ENCODE assay signal across 8 cellular contexts in the genomic region with DNA sequence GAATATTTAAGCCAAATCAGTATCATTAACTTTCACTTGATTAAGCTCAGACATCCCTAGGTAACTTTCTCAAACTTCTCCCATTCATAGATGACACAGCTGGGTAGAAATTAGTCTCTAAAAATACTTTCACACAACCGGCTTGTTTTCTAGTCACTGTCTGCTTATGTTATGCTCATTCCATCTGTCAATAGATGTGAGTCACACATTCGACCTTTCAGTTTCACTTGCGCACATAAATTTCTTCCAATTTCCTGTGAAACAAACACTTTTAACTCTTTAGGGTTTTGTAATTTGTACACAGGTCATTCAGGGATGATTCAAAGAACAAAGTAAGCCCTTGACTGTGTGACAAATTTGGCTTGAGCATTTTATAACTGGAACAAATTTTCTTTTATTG.
DNase-seq lines count a peak whose midpoint lies in the region; ATAC-seq lines count a peak whose summit lies in the region.

No MANE protein-coding gene starts in this region.

- DNase-seq in HCEC 1CT, result peak; percentile 88
- DNase-seq in LHCN-M2 (ENCODE audit: low read depth), result peak; percentile 84
- peak; percentile 18 for DNase-seq in kidney glomerular epithelial cell (lab: John Stamatoyannopoulos, UW)
- no peak for DNase-seq in NCI-H2081 treated with DMSO at 0.1 percent for 48 hours (lab: John Stamatoyannopoulos, UW)
- DNase-seq in SKM-1 treated with dmso at 0.1 percent for 144 hours (lab: John Stamatoyannopoulos, UW; ENCODE audit: unreplicated experiment), result no peak
- no peak for DNase-seq in HUDEP-2 (lab: John Stamatoyannopoulos, UW; ENCODE audit: unreplicated experiment in 76 of 76)
- no peak for DNase-seq in GDM1 (lab: John Stamatoyannopoulos, UW)

- peak; percentile 97 for ATAC-seq in GM18498 (IDR thresholded peaks at IDR 0.05; ENCODE audit: unreplicated experiment)

Comparison
In these comparisons a context has a peak if more than half of its experiments do, and no peak if none do; other contexts are left out.
1. DNase-seq: peak in HCEC 1CT (single experiment), LHCN-M2 (single experiment) and kidney glomerular epithelial cell (single experiment); none in NCI-H2081 treated with DMSO at 0.1 percent for 48 hours (single experiment), SKM-1 treated with dmso at 0.1 percent for 144 hours (single experiment), HUDEP-2 (0 of 76) and GDM1 (single experiment).